In the genomic region with DNA sequence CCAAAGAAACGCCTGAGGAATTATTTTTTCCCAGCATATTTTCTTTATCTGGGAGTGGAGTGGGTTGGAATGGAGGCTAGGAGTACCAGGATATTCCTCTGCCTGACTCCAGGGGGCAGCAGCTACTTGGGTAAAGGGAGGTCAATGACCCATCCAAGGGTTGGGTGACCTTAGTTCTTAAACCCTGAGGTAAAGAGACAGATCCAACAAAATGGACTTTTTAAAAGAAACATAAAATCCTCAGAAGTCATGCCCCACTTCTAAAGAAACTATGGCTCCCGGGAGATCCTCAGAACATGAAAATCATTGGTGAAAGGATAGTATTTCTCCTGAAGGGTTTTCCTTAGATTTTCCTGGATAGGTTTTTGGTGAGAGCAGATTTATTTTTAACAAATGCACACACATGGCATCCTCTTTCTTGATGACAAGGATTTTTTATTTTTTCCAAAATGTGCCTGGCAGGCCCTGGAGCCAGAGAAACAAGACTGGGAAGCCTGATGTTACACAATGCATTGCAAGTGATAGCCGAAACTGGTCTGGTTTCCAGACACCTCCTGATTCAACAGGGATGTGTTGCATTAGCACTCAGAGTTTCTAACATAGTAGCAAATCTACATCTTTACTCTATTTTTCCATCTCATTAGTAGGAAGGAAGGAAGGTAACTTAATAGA, we compare ENCODE assay signal across 8 cellular contexts.
DNase-seq lines count a peak whose midpoint lies in the region; ATAC-seq and TF ChIP-seq lines count a peak whose summit lies in the region.

No MANE protein-coding gene starts in this region.

- no peak overlapping the region for H2AK5ac ChIP-seq in trophoblast cell (ENCODE audit: low read length)

- no peak overlapping the region for H3K14ac ChIP-seq in trophoblast cell (ENCODE audit: low read length)

- H4K12ac ChIP-seq in trophoblast cell (ENCODE audit: low read depth, low read length) = no peak overlapping the region

- no peak overlapping the region for H3K18ac ChIP-seq in trophoblast cell (ENCODE audit: low read length)

- no peak overlapping the region for H2BK120ac ChIP-seq in trophoblast cell (ENCODE audit: insufficient read depth, low read length, poor library complexity)

- no peak overlapping the region for H3K4me3 Mint-ChIP-seq in activated CD4-positive, alpha-beta T cell treated with anti-CD3 and anti-CD28 coated beads, Interleukin-2, amount 10 ng/mL, durations not matched to agents 24 days and 14 days
- no peak overlapping the region for H3K4me3 Mint-ChIP-seq in T-helper 2 cell treated with Interferon-gamma antibody and Interleukin-4, amounts not matched to agents 5 μg/mL and 100 μg/mL, for 36 hours

- peak; percentile 58 for DNase-seq in activated CD4-positive, alpha-beta T cell treated with anti-CD3 and anti-CD28 coated beads, Interleukin-2, amount 10 ng/mL, durations not matched to agents 24 days and 14 days
- DNase-seq in activated CD4-positive, alpha-beta T cell treated with anti-CD3 and anti-CD28 coated beads for 4 hours = no peak
- DNase-seq in HuH-7 (ENCODE audit: low spot score) (peak; percentile 75), SJCRH30 (peak; percentile 40 to 69), fibroblast of villous mesenchyme (ENCODE audit: low read depth) (peak; percentile 60), trophoblast cell (peak; percentile 18 to 75)
- DNase-seq in T-helper 2 cell treated with Interferon-gamma antibody and Interleukin-4, amounts not matched to agents 5 μg/mL and 100 μg/mL, for 36 hours (ENCODE audit: low spot score) = no peak

- TF ChIP-seq CTCF in fibroblast of villous mesenchyme (IDR thresholded peaks at IDR 0.05; ENCODE audit: insufficient read depth, low read depth, low read length) = peak; percentile 94

- H3K27me3 ChIP-seq in SJCRH30 (no peaks in the 10 kb centered on the region), trophoblast cell (ENCODE audit: insufficient read depth, low read length) (no peaks in the 10 kb centered on the region)

- no peak overlapping the region for H2AFZ ChIP-seq in trophoblast cell (ENCODE audit: insufficient read depth, low read length, poor library complexity)

- H3K36me3 ChIP-seq in SJCRH30 = no peaks in the 10 kb centered on the region
- no peaks in the 10 kb centered on the region for H3K36me3 ChIP-seq in trophoblast cell (ENCODE audit: control insufficient read depth in 1 of 2, insufficient read depth in 2 of 2, low read length in 2 of 2)

- no peaks in the 10 kb centered on the region for H3K27me3 Mint-ChIP-seq in activated CD4-positive, alpha-beta T cell treated with anti-CD3 and anti-CD28 coated beads, Interleukin-2, amount 10 ng/mL, durations not matched to agents 24 days and 14 days
- no peaks in the 10 kb centered on the region for H3K27me3 Mint-ChIP-seq in T-helper 2 cell treated with Interferon-gamma antibody and Interleukin-4, amounts not matched to agents 5 μg/mL and 100 μg/mL, for 36 hours (ENCODE audit: low read depth)

- no peak overlapping the region for H3K9ac ChIP-seq in trophoblast cell (ENCODE audit: low read length)

- H2BK12ac ChIP-seq in trophoblast cell (ENCODE audit: low read length) = no peak overlapping the region

- H3K4ac ChIP-seq in trophoblast cell (ENCODE audit: low read depth, low read length) = no peak overlapping the region

- H3K36me3 Mint-ChIP-seq in activated CD4-positive, alpha-beta T cell treated with anti-CD3 and anti-CD28 coated beads, Interleukin-2, amount 10 ng/mL, durations not matched to agents 24 days and 14 days (ENCODE audit: low read depth) = no peaks in the 10 kb centered on the region
- H3K36me3 Mint-ChIP-seq in T-helper 2 cell treated with Interferon-gamma antibody and Interleukin-4, amounts not matched to agents 5 μg/mL and 100 μg/mL, for 36 hours (ENCODE audit: low read depth) = no peaks in the 10 kb centered on the region

- H3K4me1 ChIP-seq in SJCRH30 (no peaks in the 10 kb centered on the region), trophoblast cell (ENCODE audit: control insufficient read depth in 1 of 2, insufficient read depth in 2 of 2, low read length in 2 of 2) (peaks cover 5 to 7% of the 10 kb centered on the region in 2 experiments)

- H3K79me1 ChIP-seq in trophoblast cell (ENCODE audit: low read length) = peaks cover 12% of the 10 kb centered on the region

- no peak overlapping the region for H4K8ac ChIP-seq in trophoblast cell (ENCODE audit: low read depth, low read length)

- H3K4me3 ChIP-seq in SJCRH30 (no peak overlapping the region), fibroblast of villous mesenchyme (ENCODE audit: low read depth, low read length) (no peak overlapping the region), trophoblast cell (ENCODE audit: low read depth, low read length) (no peak overlapping the region)

- no peaks in the 10 kb centered on the region for H3K9me3 ChIP-seq in SJCRH30 (replicated peaks)
- H3K9me3 ChIP-seq in trophoblast cell (ENCODE audit: insufficient read depth, low read depth, low read length) = peaks cover 2% of the 10 kb centered on the region

- no peaks in the 10 kb centered on the region for H3K79me2 ChIP-seq in trophoblast cell (ENCODE audit: control insufficient read depth, insufficient read depth, low read length, poor library complexity)

- no peak overlapping the region for H3K27ac ChIP-seq in SJCRH30
- H3K27ac ChIP-seq in trophoblast cell (ENCODE audit: low read depth, low read length) = peak overlapping the region; percentile 71

- H3K4me2 ChIP-seq in trophoblast cell (ENCODE audit: low read length) = no peak overlapping the region

- no peaks in the 10 kb centered on the region for H3K9me3 Mint-ChIP-seq in activated CD4-positive, alpha-beta T cell treated with anti-CD3 and anti-CD28 coated beads, Interleukin-2, amount 10 ng/mL, durations not matched to agents 24 days and 14 days
- H3K9me3 Mint-ChIP-seq in T-helper 2 cell treated with Interferon-gamma antibody and Interleukin-4, amounts not matched to agents 5 μg/mL and 100 μg/mL, for 36 hours = no peaks in the 10 kb centered on the region

- no peak overlapping the region for H3K23ac ChIP-seq in trophoblast cell (ENCODE audit: low read length)

- no CpG with 5 or more reads among the region's 3 CpGs for WGBS in trophoblast cell (ENCODE audit: extremely low coverage, insufficient coverage, insufficient read length)

- H4K91ac ChIP-seq in trophoblast cell (ENCODE audit: low read depth, low read length) = no peak overlapping the region

- no peak overlapping the region for H3K27ac Mint-ChIP-seq in activated CD4-positive, alpha-beta T cell treated with anti-CD3 and anti-CD28 coated beads, Interleukin-2, amount 10 ng/mL, durations not matched to agents 24 days and 14 days
- H3K27ac Mint-ChIP-seq in T-helper 2 cell treated with Interferon-gamma antibody and Interleukin-4, amounts not matched to agents 5 μg/mL and 100 μg/mL, for 36 hours = no peak overlapping the region

- intact Hi-C loops in activated CD4-positive, alpha-beta T cell treated with anti-CD3 and anti-CD28 coated beads, Interleukin-2, amount 10 ng/mL, durations not matched to agents 24 days and 14 days (cut with micrococcal nuclease) = loop anchor here (5.0 kb wide), 1 partner anchor 1431 kb away; no protein-coding TSS in a partner anchor

- peak overlapping the region; percentile 52 for H2BK5ac ChIP-seq in trophoblast cell (ENCODE audit: low read depth, low read length, poor library complexity)

- H3K4me1 Mint-ChIP-seq in activated CD4-positive, alpha-beta T cell treated with anti-CD3 and anti-CD28 coated beads, Interleukin-2, amount 10 ng/mL, durations not matched to agents 24 days and 14 days = no peaks in the 10 kb centered on the region
- no peaks in the 10 kb centered on the region for H3K4me1 Mint-ChIP-seq in T-helper 2 cell treated with Interferon-gamma antibody and Interleukin-4, amounts not matched to agents 5 μg/mL and 100 μg/mL, for 36 hours (ENCODE audit: low read depth)

- no peak for ATAC-seq in HG02973 (IDR thresholded peaks at IDR 0.05; ENCODE audit: unreplicated experiment)

Comparison
In these comparisons a context has a peak if more than half of its experiments do, and no peak if none do; other contexts are left out.
1. DNase-seq: peak in activated CD4-positive, alpha-beta T cell treated with anti-CD3 and anti-CD28 coated beads, Interleukin-2, amount 10 ng/mL, durations not matched to agents 24 days and 14 days (single experiment), HuH-7 (single experiment), SJCRH30 (2 of 2), fibroblast of villous mesenchyme (single experiment) and trophoblast cell (2 of 2); none in activated CD4-positive, alpha-beta T cell treated with anti-CD3 and anti-CD28 coated beads for 4 hours (0 of 2) and T-helper 2 cell treated with Interferon-gamma antibody and Interleukin-4, amounts not matched to agents 5 μg/mL and 100 μg/mL, for 36 hours (single experiment).